In the genomic region with DNA sequence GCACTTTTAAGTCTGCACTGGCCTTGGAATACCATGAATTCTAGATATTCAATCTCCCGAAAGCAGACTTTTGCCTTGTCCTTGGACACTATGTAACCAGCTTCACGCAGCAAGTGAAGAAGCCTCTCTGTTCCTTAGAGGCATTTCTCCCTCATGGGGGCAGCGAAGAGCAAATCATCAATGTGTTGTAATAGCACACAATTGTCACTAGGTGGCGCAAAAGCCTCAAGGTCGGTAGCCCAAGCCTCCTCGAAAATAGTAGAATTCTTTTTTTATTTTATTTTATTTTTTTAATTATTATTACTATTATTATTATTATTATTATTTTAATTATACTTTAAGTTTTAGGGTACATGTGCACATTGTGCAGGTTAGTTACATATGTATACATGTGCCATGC, we compare ENCODE assay signal across 8 cellular contexts.
A peak's percentile ranks its signal among the peaks of the same experiment; 100 is the strongest.
DNase-seq lines count a peak whose midpoint lies in the region; ATAC-seq, FAIRE-seq and TF ChIP-seq lines count a peak whose summit lies in the region.
"Not testable (repeated sequence)": the region's sequence is repeated elsewhere in the genome, so short reads cannot be mapped to it uniquely, and the experiment has no call there.

No MANE protein-coding gene starts in this region.

- in situ Hi-C loops in HepG2 (cut with HindIII; ENCODE audit: extremely low pct_ligation_motif_present, low pct_unique_long_range_greater_than_20kb) = loop anchor here (5.0 to 10.0 kb wide), 2 partner anchors 94 to 502 kb away; no protein-coding TSS in a partner anchor

- WGBS in HepG2 (ENCODE audit: low lambda C conversion rate) = 2% methylated on average over 6 of the region's 6 CpGs

- POLR2A ChIA-PET in Caco-2 (lab: Charles Lee); activated CD4-positive, alpha-beta memory T cell treated with anti-CD3 and anti-CD28 coated beads, Interleukin-2, amount 10 ng/mL, durations not matched to agents 7 days and 5 days (lab: Charles Lee); HepG2 (lab: Yijun Ruan, JAX): not testable (repeated sequence)

- not testable (repeated sequence) for TF ChIP-seq RAD21 in HepG2 (CRISPR knock-in tag; IDR thresholded peaks at IDR 0.05)

- H3K4me1 ChIP-seq in Caco-2; HepG2 (ENCODE audit: insufficient read depth, low read length): not testable (repeated sequence)

- FAIRE-seq in HepG2 (lab: Jason Lieb, UNC) = peak; percentile 57

- not testable (repeated sequence) for H3K4me3 ChIP-seq in Caco-2 (ENCODE audit: low read depth, low read length); HepG2 (replicated peaks in 1 of 3; ENCODE audit: insufficient read depth in 1 of 3, low read depth in 2 of 3, low read length in 3 of 3)

- H3K27ac Mint-ChIP-seq in Caco-2 (ENCODE audit: unreplicated experiment); activated CD4-positive, alpha-beta memory T cell treated with anti-CD3 and anti-CD28 coated beads, Interleukin-2, amount 10 ng/mL, durations not matched to agents 7 days and 5 days: not testable (repeated sequence)

- H3K4me2 ChIP-seq in HepG2 (ENCODE audit: low read depth, low read length) = not testable (repeated sequence)

- intact Hi-C loops in Caco-2 (cut with micrococcal nuclease; ENCODE audit: unreplicated experiment) = loop anchor here (1.0 to 2.0 kb wide), 3 partner anchors 63 to 95 kb away; no protein-coding TSS in a partner anchor
- intact Hi-C loops in HepG2 (cut with micrococcal nuclease; ENCODE audit: unreplicated experiment) = loop anchor here (1.0 to 2.0 kb wide), 3 partner anchors 84 to 502 kb away; no protein-coding TSS in a partner anchor

- H3K9me3 ChIP-seq in Caco-2; HepG2 (ENCODE audit: low read length): not testable (repeated sequence)

- H3K9ac ChIP-seq in HepG2 (ENCODE audit: insufficient read depth, low read depth, low read length) = not testable (repeated sequence)

- TF ChIP-seq CTCF in Caco-2 (IDR thresholded peaks at IDR 0.05; ENCODE audit: insufficient read depth in 1 of 2, low read depth in 1 of 2, low read length in 1 of 2, severe bottlenecking in 1 of 2, unreplicated experiment in 1 of 2) (peak; percentile 97 to 99), HepG2 (CRISPR knock-in tag; IDR thresholded peaks at IDR 0.05) (peak; percentile 82)

- H3K79me2 ChIP-seq in HepG2 (ENCODE audit: insufficient read depth, low read length) = not testable (repeated sequence)

- not testable (repeated sequence) for TF ChIP-seq POLR2A in HepG2 (IDR thresholded peaks at IDR 0.05; ENCODE audit: insufficient read depth in 1 of 2, low read depth in 2 of 2, low read length in 2 of 2)

- H4K20me1 ChIP-seq in HepG2 (ENCODE audit: insufficient read depth, low read length) = not testable (repeated sequence)

- H3K4me3 Mint-ChIP-seq in Caco-2 (ENCODE audit: unreplicated experiment); activated CD4-positive, alpha-beta memory T cell treated with anti-CD3 and anti-CD28 coated beads, Interleukin-2, amount 10 ng/mL, durations not matched to agents 7 days and 5 days: not testable (repeated sequence)

- H3K36me3 Mint-ChIP-seq in Caco-2 (ENCODE audit: insufficient read depth, unreplicated experiment); activated CD4-positive, alpha-beta memory T cell treated with anti-CD3 and anti-CD28 coated beads, Interleukin-2, amount 10 ng/mL, durations not matched to agents 7 days and 5 days (ENCODE audit: low read depth): not testable (repeated sequence)

- ATAC-seq in GM19438 (IDR thresholded peaks at IDR 0.05; ENCODE audit: low read depth, unreplicated experiment) = peak; percentile 72
- peak; percentile 77 for ATAC-seq in HepG2

- H3K27me3 ChIP-seq in Caco-2 (replicated peaks; ENCODE audit: control insufficient read depth, insufficient read depth, low read length); HepG2 (ENCODE audit: control insufficient read depth in 1 of 2, insufficient read depth in 2 of 2, low read length in 2 of 2): not testable (repeated sequence)

- H3K27ac ChIP-seq in HepG2 (ENCODE audit: extremely low read length, insufficient read depth, low read length) = not testable (repeated sequence)

- not testable (repeated sequence) for H3K27me3 Mint-ChIP-seq in Caco-2 (ENCODE audit: insufficient read depth, unreplicated experiment); activated CD4-positive, alpha-beta memory T cell treated with anti-CD3 and anti-CD28 coated beads, Interleukin-2, amount 10 ng/mL, durations not matched to agents 7 days and 5 days

- peak; percentile 59 to 76 for DNase-seq in Caco-2
- peak in 51 of 76 experiments; percentile 1 to 60 (median 24) for DNase-seq in HUDEP-2 (lab: John Stamatoyannopoulos, UW; ENCODE audit: unreplicated experiment in 76 of 76)
- peak; percentile 21 to 44 for DNase-seq in NOMO-1 (lab: John Stamatoyannopoulos, UW; ENCODE audit: unreplicated experiment in 2 of 2)
- peak; percentile 57 for DNase-seq in activated CD4-positive, alpha-beta memory T cell treated with anti-CD3 and anti-CD28 coated beads, Interleukin-2, amount 10 ng/mL, durations not matched to agents 7 days and 5 days
- peak; percentile 25 for DNase-seq in effector CD4-positive, alpha-beta T cell
- DNase-seq in HepG2 (ENCODE audit: low spot score) = peak; percentile 55
- peak; percentile 15 for DNase-seq in stimulated activated CD8-positive, alpha-beta memory T cell treated with anti-CD3 and anti-CD28 coated beads, Interleukin-12 subunit alpha, Interleukin-12 subunit beta, amount 100 ng/mL, for 1 hour (ENCODE audit: low read depth)

- CTCF ChIA-PET in Caco-2 (lab: Charles Lee) = interaction anchor here (0.5 to 1.2 kb wide), 10 partner anchors 44 to 872 kb away, joined by 3 to 4 read pairs (median 3); no protein-coding TSS in a partner anchor
- CTCF ChIA-PET in activated CD4-positive, alpha-beta memory T cell treated with anti-CD3 and anti-CD28 coated beads, Interleukin-2, amount 10 ng/mL, durations not matched to agents 7 days and 5 days (lab: Charles Lee) = interaction anchor here (0.9 to 1.4 kb wide), 9 partner anchors 8 to 1367 kb away, joined by 3 to 5 read pairs (median 3); a partner anchor contains a TSS
- CTCF ChIA-PET in HepG2 (lab: Yijun Ruan, JAX; ENCODE audit: low intra/inter-chr PET ratio, low total read pairs) = interaction anchor here (0.6 to 1.6 kb wide), 4 partner anchors 85 to 502 kb away, joined by 3 to 29 read pairs (median 5); no protein-coding TSS in a partner anchor

- not testable (repeated sequence) for H3K36me3 ChIP-seq in Caco-2 (ENCODE audit: control insufficient read depth, insufficient read depth, low read length); HepG2 (replicated peaks in 1 of 2; ENCODE audit: control insufficient read depth in 1 of 2, insufficient read depth in 2 of 2, low read length in 2 of 2)

- not testable (repeated sequence) for H3K4me1 Mint-ChIP-seq in Caco-2 (ENCODE audit: low read depth, unreplicated experiment)
- H3K4me1 Mint-ChIP-seq in activated CD4-positive, alpha-beta memory T cell treated with anti-CD3 and anti-CD28 coated beads, Interleukin-2, amount 10 ng/mL, durations not matched to agents 7 days and 5 days = peaks cover 10% of the 10 kb centered on the region

- H2AFZ ChIP-seq in HepG2 (ENCODE audit: low read length) = not testable (repeated sequence)

- BruUV-seq in Caco-2 (replicated peaks; lab: Mats Ljungman, UMichigan); HepG2 (replicated peaks; lab: Mats Ljungman, UMichigan): not testable (repeated sequence)

- not testable (repeated sequence) for H3K9me3 Mint-ChIP-seq in Caco-2 (ENCODE audit: unreplicated experiment); activated CD4-positive, alpha-beta memory T cell treated with anti-CD3 and anti-CD28 coated beads, Interleukin-2, amount 10 ng/mL, durations not matched to agents 7 days and 5 days

- not testable (repeated sequence) for TF ChIP-seq EP300 in HepG2 (IDR thresholded peaks at IDR 0.05; ENCODE audit: low read depth in 2 of 2, low read length in 2 of 2); HepG2 (CRISPR knock-in tag; IDR thresholded peaks at IDR 0.05; ENCODE audit: borderline replicate concordance)

TF ChIP-seq in HepG2, 621 proteins besides CTCF, POLR2A, EP300 and RAD21:
- TF ChIP-seq TEAD3 (CRISPR knock-in tag; optimal IDR thresholded peaks at IDR 0.05; ENCODE audit: borderline replicate concordance) (peak; percentile 93), ZNF768 (CRISPR knock-in tag; IDR thresholded peaks at IDR 0.05) (peak; percentile 54; the same call in 1 of the 2 replicates), STAG1 (CRISPR knock-in tag; IDR thresholded peaks at IDR 0.05) (peak; percentile 72), SMC3 (IDR thresholded peaks at IDR 0.05; ENCODE audit: low read length) (peak; percentile 77)

Comparison
In these comparisons a context has a peak if more than half of its experiments do, and no peak if none do; other contexts are left out.
1. DNase-seq: peak in every context shown above with its lines; median percentile 68 in Caco-2; 57 in activated CD4-positive, alpha-beta memory T cell treated with anti-CD3 and anti-CD28 coated beads, Interleukin-2, amount 10 ng/mL, durations not matched to agents 7 days and 5 days; 55 in HepG2; 32 in NOMO-1; 25 in effector CD4-positive, alpha-beta T cell; 24 in HUDEP-2; 15 in stimulated activated CD8-positive, alpha-beta memory T cell treated with anti-CD3 and anti-CD28 coated beads, Interleukin-12 subunit alpha, Interleukin-12 subunit beta, amount 100 ng/mL, for 1 hour.